ENCODE assay signal across 8 cellular contexts in genomic region chr6:30259140-30260035, GRCh38. TPM values are rescaled to one million over a fixed set of nuclear protein-coding genes. Genes with fewer than 3 reads are reported as not detected.
DNase-seq lines count a peak whose midpoint lies in the region; ATAC-seq and TF ChIP-seq lines count a peak whose summit lies in the region.

No MANE protein-coding gene starts in this region.

- peak; percentile 88 for ATAC-seq in GM18873 (IDR thresholded peaks at IDR 0.05; ENCODE audit: low FRiP score, unreplicated experiment)
- peak; percentile 84 for ATAC-seq in HG03135 (IDR thresholded peaks at IDR 0.05; ENCODE audit: unreplicated experiment)

- TF ChIP-seq CTCF in AG09319 (IDR thresholded peaks at IDR 0.05; ENCODE audit: low read depth, low read length): peak; percentile 45

- DNase-seq in AG09319 (ENCODE audit: extremely low read depth, low read depth): no peak
- peak; percentile 89 for DNase-seq in NCI-H82 (lab: John Stamatoyannopoulos, UW)
- peak; percentile 54 for DNase-seq in activated T-cell treated with anti-CD3 and anti-CD28 coated beads for 24 hours (ENCODE audit: low read depth)
- DNase-seq in erythroblast (lab: John Stamatoyannopoulos, UW): peak; percentile 11 to 41
- DNase-seq in mucosa of gallbladder (ENCODE audit: low spot score): peak; percentile 80
- peak; percentile 42 for DNase-seq in stimulated activated CD8-positive, alpha-beta memory T cell treated with anti-CD3 and anti-CD28 coated beads, Interleukin-4, amount 100 ng/mL, for 24 hours (ENCODE audit: low read depth)

- no peak for TF ChIP-seq POLR2A in erythroblast (IDR thresholded peaks at IDR 0.05; ENCODE audit: low read length)

RNA-seq across cellular contexts. Expression of gene TRIM26, which starts 46.2 kb away (rescaled TPM):
- 72.4 TPM for total RNA-seq in mucosa of gallbladder
